17 cellular contexts compared by ENCODE assay signal in the genomic region with DNA sequence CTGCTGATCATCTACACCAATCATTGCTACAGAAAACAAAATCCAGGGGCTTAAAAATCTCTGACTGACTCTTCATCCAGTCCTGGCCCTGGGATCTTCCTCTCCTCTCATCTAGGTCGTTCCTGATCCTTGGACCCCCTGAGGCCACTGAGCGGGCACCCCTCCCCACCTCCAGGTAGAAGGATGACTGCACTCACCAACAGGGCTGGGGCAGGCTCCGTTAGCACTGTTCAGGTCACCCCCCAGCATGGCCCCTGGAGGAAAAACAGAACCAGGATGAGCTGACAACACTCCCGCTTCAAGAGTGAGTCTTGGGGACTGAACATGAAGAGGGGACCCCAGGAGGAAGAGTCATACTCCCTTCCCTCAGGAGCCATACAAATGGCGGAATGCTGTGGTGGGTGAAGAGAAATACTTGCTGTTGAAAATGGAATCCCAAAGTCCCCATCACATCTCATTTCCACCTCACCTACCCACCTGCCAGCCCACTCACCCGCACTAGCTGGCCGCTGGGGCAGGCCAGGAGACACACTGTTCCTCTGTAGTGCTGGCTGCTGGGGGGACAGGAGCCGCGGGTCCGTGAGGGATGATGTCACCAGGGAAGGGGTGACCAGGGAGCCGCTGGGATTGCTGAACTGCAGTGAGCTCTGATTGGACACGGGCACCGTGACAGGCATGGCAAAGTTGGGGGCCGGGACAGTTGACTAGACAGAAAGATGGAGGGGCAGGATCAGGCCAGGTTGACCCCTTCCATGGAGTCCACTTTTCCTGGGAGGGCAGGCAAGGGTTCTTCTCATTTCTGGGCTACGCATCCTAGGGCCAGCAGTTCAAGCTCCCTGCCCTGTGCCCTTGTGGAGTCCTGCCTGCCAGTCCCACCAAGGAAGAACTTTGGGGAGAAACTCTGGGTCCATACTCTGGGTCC. TPM values are rescaled to one million over a fixed set of nuclear protein-coding genes. Genes with fewer than 3 reads are reported as not detected.
DNase-seq lines count a peak whose midpoint lies in the region; ATAC-seq, FAIRE-seq and TF ChIP-seq lines count a peak whose summit lies in the region.
"Had no signal": no experiment of that assay in that cellular context is flagged by ENCODE, and none has a peak within 500 bp of the region (broad histone marks: within the 10 kb centered on the region; RNA-seq: fewer than 3 reads in every experiment).

No MANE protein-coding gene starts in this region.

- intact Hi-C loops in thyroid gland (cut with DNase I): no loop called here

- 90 to 92% methylated on average over 15 of the region's 15 CpGs for WGBS in lung, 2 donors
- WGBS in thyroid gland, 2 donors: 88 to 94% methylated on average over 14 to 15 of the region's 15 CpGs

- no peak for ATAC-seq in activated naive CD8-positive, alpha-beta T cell treated with anti-CD3 and anti-CD28 coated beads, Interleukin-2, amount 50 U/mL, for 24 hours
- ATAC-seq in lung (ENCODE audit: insufficient read depth, low FRiP score) (no peak), HG03039 (IDR thresholded peaks at IDR 0.05; ENCODE audit: unreplicated experiment) (no peak), HG03520 (IDR thresholded peaks at IDR 0.05; ENCODE audit: unreplicated experiment) (no peak)
- ATAC-seq: stimulated activated naive CD8-positive, alpha-beta T cell treated with anti-CD3 and anti-CD28 coated beads, Interleukin-15, amount 100 ng/mL, for 72 hours had no signal

- H3K36me3 ChIP-seq in astrocyte (ENCODE audit: insufficient read depth, low read length) (peaks cover 46% of the 10 kb centered on the region), lung (ENCODE audit: control insufficient read depth in 2 of 2, insufficient read depth in 2 of 2, low read length in 2 of 2) (peaks cover 23 to 79% of the 10 kb centered on the region in 2 donors), thyroid gland (peaks cover 70 to 74% of the 10 kb centered on the region in 2 donors)

- peaks cover 50% of the 10 kb centered on the region for H3K4me1 Mint-ChIP-seq in activated naive CD8-positive, alpha-beta T cell treated with anti-CD3 and anti-CD28 coated beads for 36 hours
- peaks cover 64% of the 10 kb centered on the region for H3K4me1 Mint-ChIP-seq in activated naive CD8-positive, alpha-beta T cell treated with anti-CD3 and anti-CD28 coated beads, Interleukin-2, amount 50 U/mL, for 24 hours
- peaks cover 36% of the 10 kb centered on the region for H3K4me1 Mint-ChIP-seq in astrocyte (ENCODE audit: low read depth, unreplicated experiment)

- no peak for TF ChIP-seq POLR2A in thyroid gland (IDR thresholded peaks at IDR 0.05)

- H3K27me3 ChIP-seq in astrocyte (ENCODE audit: insufficient read depth, low read length): no peaks in the 10 kb centered on the region
- H3K27me3 ChIP-seq in lung (ENCODE audit: control insufficient read depth, insufficient read depth): no peaks in the 10 kb centered on the region
- H3K27me3 ChIP-seq in thyroid gland: no peaks in the 10 kb centered on the region

- peaks cover 43% of the 10 kb centered on the region for H3K79me2 ChIP-seq in astrocyte (ENCODE audit: insufficient read depth, low read length)

- H3K4me3 Mint-ChIP-seq in activated naive CD8-positive, alpha-beta T cell treated with anti-CD3 and anti-CD28 coated beads for 36 hours: no peak overlapping the region
- no peak overlapping the region for H3K4me3 Mint-ChIP-seq in activated naive CD8-positive, alpha-beta T cell treated with anti-CD3 and anti-CD28 coated beads, Interleukin-2, amount 50 U/mL, for 24 hours
- no peak overlapping the region for H3K4me3 Mint-ChIP-seq in astrocyte (ENCODE audit: unreplicated experiment)
- H3K4me3 Mint-ChIP-seq: activated T-helper 1 cell treated with anti-CD3 and anti-CD28 coated beads, Interleukin-12 subunit alpha, Interleukin-12 subunit beta, Interleukin-2, Interleukin-4 antibody, amounts not matched to agents 30 ng/mL and 10 ng/mL and 1 ng/mL, durations not matched to agents 14 hours and 24 hours and 36 hours; brain; H9; stimulated activated naive CD8-positive, alpha-beta T cell treated with anti-CD3 and anti-CD28 coated beads, Interleukin-15, amount 100 ng/mL, for 72 hours had no signal

- H3K4me2 ChIP-seq in astrocyte (ENCODE audit: low read length): no peak overlapping the region
- H3K4me2 ChIP-seq: PC-9 had no signal

- H4K20me1 ChIP-seq in astrocyte (ENCODE audit: insufficient read depth, low read length): peaks cover 95% of the 10 kb centered on the region

- no peak overlapping the region for H3K9ac ChIP-seq in astrocyte (ENCODE audit: low read length)

- peaks cover 30% of the 10 kb centered on the region for H3K36me3 Mint-ChIP-seq in activated naive CD8-positive, alpha-beta T cell treated with anti-CD3 and anti-CD28 coated beads for 36 hours
- H3K36me3 Mint-ChIP-seq in activated naive CD8-positive, alpha-beta T cell treated with anti-CD3 and anti-CD28 coated beads, Interleukin-2, amount 50 U/mL, for 24 hours (ENCODE audit: low read depth): peaks cover 39% of the 10 kb centered on the region
- H3K36me3 Mint-ChIP-seq in astrocyte (ENCODE audit: low read depth, unreplicated experiment): peaks cover 52% of the 10 kb centered on the region

- H3K27ac ChIP-seq in astrocyte (ENCODE audit: low read depth, low read length): no peak overlapping the region
- H3K27ac ChIP-seq in lung (ENCODE audit: low read depth in 1 of 2, low read length in 1 of 2): peak overlapping the region; percentile 9 to 55
- H3K27ac ChIP-seq in thyroid gland: peak overlapping the region in 2 of 3 donors; percentile 13 to 64
- H3K27ac ChIP-seq: PC-9 had no signal

- H3K9me3 ChIP-seq in astrocyte (ENCODE audit: insufficient read depth, low read depth, low read length) (no peaks in the 10 kb centered on the region), lung (ENCODE audit: control insufficient read depth in 2 of 2, insufficient read depth in 1 of 2, low read length in 1 of 2) (no peaks in the 10 kb centered on the region), thyroid gland (no peaks in the 10 kb centered on the region)

- H3K9me3 Mint-ChIP-seq in activated naive CD8-positive, alpha-beta T cell treated with anti-CD3 and anti-CD28 coated beads for 36 hours: no peaks in the 10 kb centered on the region
- H3K9me3 Mint-ChIP-seq in activated naive CD8-positive, alpha-beta T cell treated with anti-CD3 and anti-CD28 coated beads, Interleukin-2, amount 50 U/mL, for 24 hours: no peaks in the 10 kb centered on the region
- no peaks in the 10 kb centered on the region for H3K9me3 Mint-ChIP-seq in astrocyte (ENCODE audit: unreplicated experiment)
- H3K9me3 Mint-ChIP-seq: activated T-helper 1 cell treated with anti-CD3 and anti-CD28 coated beads, Interleukin-12 subunit alpha, Interleukin-12 subunit beta, Interleukin-2, Interleukin-4 antibody, amounts not matched to agents 30 ng/mL and 10 ng/mL and 1 ng/mL, durations not matched to agents 14 hours and 24 hours and 36 hours; brain; H9; stimulated activated naive CD8-positive, alpha-beta T cell treated with anti-CD3 and anti-CD28 coated beads, Interleukin-15, amount 100 ng/mL, for 72 hours had no signal

- DNase-seq in activated naive CD8-positive, alpha-beta T cell treated with anti-CD3 and anti-CD28 coated beads for 36 hours: no peak
- no peak for DNase-seq in activated naive CD8-positive, alpha-beta T cell treated with anti-CD3 and anti-CD28 coated beads, Interleukin-2, amount 50 U/mL, for 24 hours
- no peak for DNase-seq in astrocyte (ENCODE audit: low read depth)
- DNase-seq in lung (ENCODE audit: low spot score): no peak
- no peak for DNase-seq in thyroid gland
- DNase-seq in GM03348 (ENCODE audit: low spot score): no peak
- DNase-seq: activated CD4-positive, alpha-beta T cell treated with anti-CD3 and anti-CD28 coated beads for 48 hours; DMS 273 treated with DMSO at 0.1 percent for 48 hours; H9; NCI-H2029; NCI-H526; stimulated activated naive CD8-positive, alpha-beta T cell treated with anti-CD3 and anti-CD28 coated beads, Interleukin-15, amount 100 ng/mL, for 72 hours had no signal

- peak overlapping the region; percentile 65 for H3K27ac Mint-ChIP-seq in activated naive CD8-positive, alpha-beta T cell treated with anti-CD3 and anti-CD28 coated beads for 36 hours
- H3K27ac Mint-ChIP-seq in activated naive CD8-positive, alpha-beta T cell treated with anti-CD3 and anti-CD28 coated beads, Interleukin-2, amount 50 U/mL, for 24 hours: no peak overlapping the region
- peak overlapping the region; percentile 59 for H3K27ac Mint-ChIP-seq in astrocyte (ENCODE audit: unreplicated experiment)

- no peak for FAIRE-seq in astrocyte (lab: Jason Lieb, UNC)

- no peak overlapping the region for H2AFZ ChIP-seq in astrocyte (ENCODE audit: low read depth, low read length)
- H2AFZ ChIP-seq: PC-9 had no signal

- TF ChIP-seq CTCF in astrocyte (IDR thresholded peaks at IDR 0.05; ENCODE audit: insufficient read depth, low read depth, low read length): no peak
- TF ChIP-seq CTCF in lung (IDR thresholded peaks at IDR 0.05; ENCODE audit: control extremely low read depth, extremely low read depth): no peak
- TF ChIP-seq CTCF in thyroid gland (IDR thresholded peaks at IDR 0.05): no peak

- H3K4me1 ChIP-seq in astrocyte (ENCODE audit: insufficient read depth, low read length) (peaks cover 14% of the 10 kb centered on the region), lung (ENCODE audit: control insufficient read depth in 2 of 2, insufficient read depth in 2 of 2, low read length in 2 of 2) (peaks cover 3 to 12% of the 10 kb centered on the region in 2 donors), thyroid gland (peaks cover 17 to 30% of the 10 kb centered on the region in 2 donors)

- H3K4me3 ChIP-seq in astrocyte (ENCODE audit: insufficient read depth, low read depth, low read length) (no peak overlapping the region), lung (no peak overlapping the region), thyroid gland (replicated peaks in 1 of 3) (no peak overlapping the region)
- H3K4me3 ChIP-seq: PC-9 had no signal

- H3K27me3 Mint-ChIP-seq in activated naive CD8-positive, alpha-beta T cell treated with anti-CD3 and anti-CD28 coated beads for 36 hours: no peaks in the 10 kb centered on the region
- no peaks in the 10 kb centered on the region for H3K27me3 Mint-ChIP-seq in activated naive CD8-positive, alpha-beta T cell treated with anti-CD3 and anti-CD28 coated beads, Interleukin-2, amount 50 U/mL, for 24 hours
- H3K27me3 Mint-ChIP-seq in astrocyte (ENCODE audit: low read depth, unreplicated experiment): no peaks in the 10 kb centered on the region
- H3K27me3 Mint-ChIP-seq: brain; stimulated activated naive CD8-positive, alpha-beta T cell treated with anti-CD3 and anti-CD28 coated beads, Interleukin-15, amount 100 ng/mL, for 72 hours had no signal

RNA-seq across cellular contexts. Expression of gene MEF2D, which starts 21.2 kb away (rescaled TPM):
- 10 to 100 TPM; 25.7 to 27.8 TPM for total RNA-seq in activated naive CD8-positive, alpha-beta T cell treated with anti-CD3 and anti-CD28 coated beads for 36 hours
- total RNA-seq in astrocyte (51.7 and 56.6 TPM in 2 replicates), lung (10 to 100 TPM; 23.0 to 52.5 TPM), thyroid gland (10 to 100 TPM; 26.4 to 80.6 (median 32.0) TPM)
- polyA plus RNA-seq in lung: 10 to 100 TPM; 23.0 to 23.3 TPM
